ENCODE assay signal across 1 cellular context in genomic region chrX:135973025-135973547, GRCh38.
TF ChIP-seq lines count a peak whose summit lies in the region.

No MANE protein-coding gene starts in this region.

TF ChIP-seq in IMR-90, 13 proteins besides CTCF, POLR2A, EP300 and RAD21 (continued from another document):
- no peak for TF ChIP-seq USF2 (IDR thresholded peaks at IDR 0.05; ENCODE audit: low read depth, low read length)
- TF ChIP-seq BHLHE40 (IDR thresholded peaks at IDR 0.05; ENCODE audit: low read depth, low read length): no peak
- TF ChIP-seq MAFK (IDR thresholded peaks at IDR 0.05; ENCODE audit: low read depth, low read length): no peak
- no peak for TF ChIP-seq NFE2L2 (IDR thresholded peaks at IDR 0.05; ENCODE audit: low read depth, low read length)
